ENCODE assay signal across 25 cellular contexts in the genomic region with DNA sequence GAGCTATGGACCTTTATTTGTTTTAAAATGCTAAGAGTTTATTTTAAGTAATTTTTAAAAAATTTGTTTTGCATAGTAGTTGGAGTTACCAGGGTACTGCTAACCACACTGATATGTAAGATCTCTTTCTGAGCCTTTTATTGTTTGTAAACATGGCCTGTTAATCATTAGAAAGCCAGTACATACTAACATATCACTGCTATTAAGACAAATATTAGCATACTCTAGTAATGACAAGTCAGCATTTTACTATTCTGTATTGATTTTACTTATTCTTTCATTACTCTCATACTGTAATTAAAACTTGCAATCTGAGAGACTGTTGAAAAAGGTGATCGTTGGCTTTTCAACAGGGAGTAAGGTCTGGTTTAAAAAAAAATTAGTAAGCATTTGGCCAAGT.
DNase-seq lines count a peak whose midpoint lies in the region; ATAC-seq, FAIRE-seq and TF ChIP-seq lines count a peak whose summit lies in the region.
"Had no signal": no experiment of that assay in that cellular context is flagged by ENCODE, and none has a peak within 500 bp of the region (broad histone marks: within the 10 kb centered on the region; RNA-seq: fewer than 3 reads in every experiment).

No MANE protein-coding gene starts in this region.

- no peak overlapping the region for H2AFZ ChIP-seq in K562 (ENCODE audit: low read depth, low read length)

- no peaks in the 10 kb centered on the region for H3K9me3 ChIP-seq in A549
- no peaks in the 10 kb centered on the region for H3K9me3 ChIP-seq in KOPT-K1 (ENCODE audit: insufficient read depth, low read length, poor library complexity, severe bottlenecking)
- H3K9me3 ChIP-seq in K562 (replicated peaks; ENCODE audit: control insufficient read depth, insufficient read depth, low read depth, low read length) = no peaks in the 10 kb centered on the region
- H3K9me3 ChIP-seq in pancreas = no peaks in the 10 kb centered on the region
- H3K9me3 ChIP-seq: MG63, SJCRH30 had no signal

- no peak for ATAC-seq in A549
- no peak for ATAC-seq in K562
- ATAC-seq in pancreas = peak in 2 of 4 donors; percentile 55 to 62
- no peak for ATAC-seq in GM19463 (IDR thresholded peaks at IDR 0.05; ENCODE audit: unreplicated experiment)
- ATAC-seq: Panc1 had no signal

- H3K9ac ChIP-seq in K562 (ENCODE audit: insufficient read depth in 1 of 2, low read depth in 2 of 2, low read length in 2 of 2) = no peak overlapping the region

- peaks cover 59% of the 10 kb centered on the region for H3K36me3 Mint-ChIP-seq in activated CD4-positive, alpha-beta T cell treated with anti-CD3 and anti-CD28 coated beads, Interleukin-2, amount 10 ng/mL, durations not matched to agents 7 days and 5 days (ENCODE audit: low read depth)

- H3K4me1 ChIP-seq in A549 = peaks cover 37% of the 10 kb centered on the region
- peaks cover 0 to 9% of the 10 kb centered on the region in 2 experiments; a peak in 3 of 5 replicates for H3K4me1 ChIP-seq in K562 (replicated peaks in 1 of 2; ENCODE audit: control insufficient read depth in 2 of 2, insufficient read depth in 2 of 2, low read length in 2 of 2)
- H3K4me1 ChIP-seq in pancreas = peaks cover 24 to 58% (median 26%) of the 10 kb centered on the region in 3 donors

- no peak overlapping the region for H3K27ac Mint-ChIP-seq in activated CD4-positive, alpha-beta T cell treated with anti-CD3 and anti-CD28 coated beads, Interleukin-2, amount 10 ng/mL, durations not matched to agents 7 days and 5 days
- H3K27ac Mint-ChIP-seq: CD14-positive monocyte, IgD-negative memory B cell had no signal

- TF ChIP-seq POLR2A in A549 (IDR thresholded peaks at IDR 0.05; ENCODE audit: low read length) (no peak), K562 (conservative IDR thresholded peaks at IDR 0.05) (no peak)

- POLR2A ChIA-PET in A549 (lab: Yijun Ruan, JAX) (no interaction called here), K562 (lab: Yijun Ruan, JAX) (no interaction called here)
- POLR2A ChIA-PET in activated CD4-positive, alpha-beta T cell treated with anti-CD3 and anti-CD28 coated beads, Interleukin-2, amount 10 ng/mL, durations not matched to agents 7 days and 5 days (lab: Charles Lee) = no interaction called here

- TF ChIP-seq EP300 in A549 (IDR thresholded peaks at IDR 0.05) (no peak), K562 (IDR thresholded peaks at IDR 0.05; ENCODE audit: low read length) (no peak)

- H3K36me3 ChIP-seq in KOPT-K1 (ENCODE audit: insufficient read depth, low read length) (peaks cover 98% of the 10 kb centered on the region), K562 (ENCODE audit: control insufficient read depth, insufficient read depth, low read length) (peaks cover 12% of the 10 kb centered on the region; the same call in 2 of the 3 replicates), pancreas (peaks cover 0 to 15% (median 0%) of the 10 kb centered on the region in 3 donors)
- H3K36me3 ChIP-seq: SJCRH30 had no signal

- FAIRE-seq in A549 (lab: Jason Lieb, UNC) (peak; percentile 59), K562 (lab: Jason Lieb, UNC) (no peak), pancreas (lab: Jason Lieb, UNC) (peak; percentile 34)
- FAIRE-seq: D721Med, HTR-8/SVneo had no signal

- H3K4me3 Mint-ChIP-seq in activated CD4-positive, alpha-beta T cell treated with anti-CD3 and anti-CD28 coated beads, Interleukin-2, amount 10 ng/mL, durations not matched to agents 7 days and 5 days = no peak overlapping the region
- H3K4me3 Mint-ChIP-seq: CD14-positive monocyte had no signal

- H3K27me3 Mint-ChIP-seq in activated CD4-positive, alpha-beta T cell treated with anti-CD3 and anti-CD28 coated beads, Interleukin-2, amount 10 ng/mL, durations not matched to agents 7 days and 5 days = no peaks in the 10 kb centered on the region
- H3K27me3 Mint-ChIP-seq: IgD-negative memory B cell had no signal

- H3K27ac ChIP-seq in A549 (no peak overlapping the region), KOPT-K1 (ENCODE audit: low read depth, low read length, poor library complexity, severe bottlenecking) (peak overlapping the region; percentile 1), K562 (ENCODE audit: extremely low read depth, low read depth, low read length) (no peak overlapping the region), pancreas (no peak overlapping the region)
- H3K27ac ChIP-seq: 22Rv1, SJCRH30 had no signal

- in situ Hi-C loops in K562 (cut with MboI) = no loop called here

- H3K79me2 ChIP-seq in K562 (ENCODE audit: control insufficient read depth, insufficient read depth, low read length) = peaks cover 34% of the 10 kb centered on the region

- peaks cover 2% of the 10 kb centered on the region for H3K9me3 Mint-ChIP-seq in activated CD4-positive, alpha-beta T cell treated with anti-CD3 and anti-CD28 coated beads, Interleukin-2, amount 10 ng/mL, durations not matched to agents 7 days and 5 days
- H3K9me3 Mint-ChIP-seq: CD14-positive monocyte, IgD-negative memory B cell had no signal

- H3K27me3 ChIP-seq in K562 (ENCODE audit: control insufficient read depth in 2 of 2, insufficient read depth in 2 of 2, low read length in 2 of 2) (no peaks in the 10 kb centered on the region), pancreas (no peaks in the 10 kb centered on the region)
- H3K27me3 ChIP-seq: MG63, SJCRH30 had no signal

- TF ChIP-seq RAD21 in A549 (conservative IDR thresholded peaks at IDR 0.05 in 1 of 2, IDR thresholded peaks at IDR 0.05 in 1 of 2) = no peak
- TF ChIP-seq RAD21 in K562 (CRISPR knock-in tag; conservative IDR thresholded peaks at IDR 0.05 in 1 of 2, IDR thresholded peaks at IDR 0.05 in 1 of 2) = no peak

- H3K4me1 Mint-ChIP-seq in activated CD4-positive, alpha-beta T cell treated with anti-CD3 and anti-CD28 coated beads, Interleukin-2, amount 10 ng/mL, durations not matched to agents 7 days and 5 days = peaks cover 46% of the 10 kb centered on the region

- TF ChIP-seq CTCF in A549 (IDR thresholded peaks at IDR 0.05) (no peak), K562 (IDR thresholded peaks at IDR 0.05 in 2 of 3, conservative IDR thresholded peaks at IDR 0.05 in 1 of 3; ENCODE audit: insufficient read depth in 2 of 3, low read depth in 1 of 3, low read length in 3 of 3) (no peak), pancreas (IDR thresholded peaks at IDR 0.05) (no peak)

- no peaks in the 10 kb centered on the region for H4K20me1 ChIP-seq in K562 (replicated peaks; ENCODE audit: control insufficient read depth, insufficient read depth, low read length)

- DNase-seq in A549 (ENCODE audit: low read depth in 1 of 2, low spot score in 1 of 2) = no peak
- DNase-seq in K562 (ENCODE audit: extremely low read depth in 1 of 4, low spot score in 3 of 4) = no peak
- no peak for DNase-seq in pancreas
- no peak for DNase-seq in NCI-H748 (lab: John Stamatoyannopoulos, UW; ENCODE audit: unreplicated experiment)
- DNase-seq in activated CD4-positive, alpha-beta T cell treated with anti-CD3 and anti-CD28 coated beads, Interleukin-2, amount 10 ng/mL, durations not matched to agents 7 days and 5 days = no peak
- no peak for DNase-seq in inferior parietal cortex (ENCODE audit: extremely low spot score)
- DNase-seq: AML-193, EL, GF-D8, GOT3, HCEC 1CT, MG63, NCI-H1436 treated with DMSO at 0.1 percent for 48 hours, NCI-H1930, NCI-H748 treated with DMSO at 0.1 percent for 48 hours, SJCRH30, T-helper 1 cell had no signal

- no peak overlapping the region for H3K4me3 ChIP-seq in A549
- no peak overlapping the region for H3K4me3 ChIP-seq in K562
- H3K4me3 ChIP-seq in pancreas = no peak overlapping the region
- H3K4me3 ChIP-seq: MG63, SJCRH30 had no signal

- intact Hi-C loops in K562 (cut with micrococcal nuclease) (no loop called here), pancreas (cut with DNase I) (no loop called here)

- 81% methylated on average over 1 of the region's 1 CpG for WGBS in A549 (ENCODE audit: missing lambda C conversion rate)
- 82% methylated on average over 1 of the region's 1 CpG for WGBS in K562 (ENCODE audit: insufficient coverage, low coverage, missing lambda C conversion rate)
- WGBS in pancreas, 2 donors = 20% methylated on average over 1 of the region's 1 CpG

- no TSS peak for BruUV-seq in K562 (replicated peaks; lab: Mats Ljungman, UMichigan)

- H3K9me1 ChIP-seq in K562 (ENCODE audit: control insufficient read depth, insufficient read depth, low read length) = no peaks in the 10 kb centered on the region

- CTCF ChIA-PET in A549 (lab: Yijun Ruan, JAX) = interaction anchor here (0.6 kb wide), 1 partner anchor 9 kb away, joined by 3 read pairs; no protein-coding TSS in a partner anchor
- CTCF ChIA-PET in K562 (lab: Yijun Ruan, JAX; ENCODE audit: low intra/inter-chr PET ratio) = no interaction called here
- CTCF ChIA-PET in activated CD4-positive, alpha-beta T cell treated with anti-CD3 and anti-CD28 coated beads, Interleukin-2, amount 10 ng/mL, durations not matched to agents 7 days and 5 days (lab: Charles Lee) = no interaction called here

- H3K4me2 ChIP-seq in A549 = peak overlapping the region; percentile 26; the same call in 2 of the 3 replicates
- no peak overlapping the region for H3K4me2 ChIP-seq in K562 (ENCODE audit: insufficient read depth, low read length)

TF ChIP-seq in A549, 52 proteins besides CTCF, POLR2A, EP300 and RAD21:
- TF ChIP-seq POLR2AphosphoS2 (conservative IDR thresholded peaks at IDR 0.05; ENCODE audit: low read length) (no peak), USF2 (IDR thresholded peaks at IDR 0.05) (no peak), ZC3H11A (IDR thresholded peaks at IDR 0.05) (no peak), MAFK (IDR thresholded peaks at IDR 0.05; ENCODE audit: partially characterized antibody) (peak; percentile 95), TP53 (CRISPR knock-in tag; IDR thresholded peaks at IDR 0.05) (no peak)

TF ChIP-seq in K562, 482 proteins besides CTCF, POLR2A, EP300 and RAD21 (continues in another document):
- TF ChIP-seq FIP1L1 (IDR thresholded peaks at IDR 0.05; ENCODE audit: low read depth, low read length, poor library complexity, severe bottlenecking) = no peak
- TF ChIP-seq NR3C1 (CRISPR knock-in tag; IDR thresholded peaks at IDR 0.05) = no peak
- TF ChIP-seq PRMT5 (CRISPR knock-in tag; IDR thresholded peaks at IDR 0.05) = no peak
- TF ChIP-seq C11orf30 (IDR thresholded peaks at IDR 0.05; ENCODE audit: low read depth) = peak; percentile 73
- TF ChIP-seq ZNF316 (IDR thresholded peaks at IDR 0.05) = peak; percentile 87
- TF ChIP-seq NR4A1 (CRISPR knock-in tag; IDR thresholded peaks at IDR 0.05) = no peak
- TF ChIP-seq NR4A1 (tag; IDR thresholded peaks at IDR 0.05) = no peak
- TF ChIP-seq ZNF354B (CRISPR knock-in tag; IDR thresholded peaks at IDR 0.05) = no peak
- TF ChIP-seq SREBF1 (IDR thresholded peaks at IDR 0.05; ENCODE audit: borderline replicate concordance, low read depth, low read length) = no peak
- no peak for TF ChIP-seq SMAD4 (CRISPR knock-in tag; conservative IDR thresholded peaks at IDR 0.05)
- peak; percentile 39; the same call in 1 of the 2 replicates for TF ChIP-seq MAFG (tag; conservative IDR thresholded peaks at IDR 0.05)
- TF ChIP-seq MYBL2 (IDR thresholded peaks at IDR 0.05; ENCODE audit: low read depth) = no peak
- no peak for TF ChIP-seq MYBL2 (CRISPR knock-in tag; IDR thresholded peaks at IDR 0.05; ENCODE audit: borderline replicate concordance)

Comparison
In these comparisons a context has a peak if more than half of its experiments do, and no peak if none do; other contexts are left out.
1. Of the 35 proteins assayed by ChIP-seq in both K562 and A549: peak only in K562: none; only in A549: none; in both: MAFK; in neither: 34.